ENCODE assay signal across 1 cellular context in genomic region chr11:65884716-65885092, GRCh38.
TF ChIP-seq lines count a peak whose summit lies in the region.

No MANE protein-coding gene starts in this region.

TF ChIP-seq in HepG2, 621 proteins besides CTCF, POLR2A, EP300 and RAD21 (continued from another document and continues in another):
- TF ChIP-seq TRIM22 (IDR thresholded peaks at IDR 0.05): no peak
- TF ChIP-seq ZNF280D (CRISPR knock-in tag; IDR thresholded peaks at IDR 0.05): no peak
- 0 out of 2 replicates have a peak, but pooled peaks have one; percentile 23 for TF ChIP-seq SP4 (CRISPR knock-in tag; IDR thresholded peaks at IDR 0.05)
- TF ChIP-seq ZBTB33 (CRISPR knock-in tag; IDR thresholded peaks at IDR 0.05): peak; percentile 48; the same call in 1 of the 2 replicates
- peak; percentile 22; the same call in 1 of the 2 replicates for TF ChIP-seq ZSCAN25 (CRISPR knock-in tag; IDR thresholded peaks at IDR 0.05)
- peak; percentile 35; the same call in 1 of the 2 replicates for TF ChIP-seq MED1 (CRISPR knock-in tag; IDR thresholded peaks at IDR 0.05)
- TF ChIP-seq ASH2L (IDR thresholded peaks at IDR 0.05; ENCODE audit: insufficient read length, low read depth, low read length): no peak
- TF ChIP-seq ARID5B (CRISPR knock-in tag; IDR thresholded peaks at IDR 0.05): 0 out of 2 replicates have a peak, but pooled peaks have one; percentile 41
- TF ChIP-seq MAZ (IDR thresholded peaks at IDR 0.05; ENCODE audit: borderline replicate concordance, low read depth, low read length): 0 out of 2 replicates have a peak, but pooled peaks have one; percentile 33
- peak; percentile 76 for TF ChIP-seq MAZ (CRISPR knock-in tag; IDR thresholded peaks at IDR 0.05; ENCODE audit: low read depth)
- TF ChIP-seq MTA3 (CRISPR knock-in tag; IDR thresholded peaks at IDR 0.05): no peak
- TF ChIP-seq MIER2 (CRISPR knock-in tag; IDR thresholded peaks at IDR 0.05): 0 out of 2 replicates have a peak, but pooled peaks have one; percentile 33
- peak; percentile 73 for TF ChIP-seq ZNF574 (CRISPR knock-in tag; IDR thresholded peaks at IDR 0.05)
- no peak for TF ChIP-seq ZNF354B (CRISPR knock-in tag; IDR thresholded peaks at IDR 0.05)
- peak; percentile 44; the same call in 1 of the 2 replicates for TF ChIP-seq MAX (IDR thresholded peaks at IDR 0.05)
- TF ChIP-seq SKI (IDR thresholded peaks at IDR 0.05; ENCODE audit: partially characterized antibody): no peak
- no peak for TF ChIP-seq FOXA1 (IDR thresholded peaks at IDR 0.05)
- peak; percentile 48; the same call in 1 of the 2 replicates for TF ChIP-seq FOXA1 (CRISPR knock-in tag; IDR thresholded peaks at IDR 0.05)
- no peak for TF ChIP-seq GTF2F1 (IDR thresholded peaks at IDR 0.05; ENCODE audit: low read length)
- TF ChIP-seq SP5 (CRISPR knock-in tag; IDR thresholded peaks at IDR 0.05; ENCODE audit: borderline replicate concordance, low read depth): no peak
- no peak for TF ChIP-seq ATAD3A (CRISPR knock-in tag; IDR thresholded peaks at IDR 0.05)
- peak; percentile 78 for TF ChIP-seq KDM2A (CRISPR knock-in tag; IDR thresholded peaks at IDR 0.05; ENCODE audit: borderline replicate concordance, low read depth)
- peak; percentile 24 for TF ChIP-seq AGO2 (optimal IDR thresholded peaks at IDR 0.05; ENCODE audit: low read depth, low read length)
- no peak for TF ChIP-seq ZNF768 (CRISPR knock-in tag; IDR thresholded peaks at IDR 0.05)
- no peak for TF ChIP-seq HNRNPK (IDR thresholded peaks at IDR 0.05; ENCODE audit: low read depth, low read length, poor library complexity, severe bottlenecking)
- TF ChIP-seq HDAC1 (CRISPR knock-in tag; IDR thresholded peaks at IDR 0.05): no peak
- TF ChIP-seq ZNF251 (CRISPR knock-in tag; IDR thresholded peaks at IDR 0.05): no peak
- no peak for TF ChIP-seq PBX3 (CRISPR knock-in tag; IDR thresholded peaks at IDR 0.05; ENCODE audit: borderline replicate concordance)
- peak; percentile 23; the same call in 1 of the 2 replicates for TF ChIP-seq ZMYM4 (CRISPR knock-in tag; IDR thresholded peaks at IDR 0.05)
- no peak for TF ChIP-seq NPAS2 (CRISPR knock-in tag; IDR thresholded peaks at IDR 0.05; ENCODE audit: borderline replicate concordance)
- no peak for TF ChIP-seq ZFP36L1 (CRISPR knock-in tag; IDR thresholded peaks at IDR 0.05)
- TF ChIP-seq SALL2 (CRISPR knock-in tag; IDR thresholded peaks at IDR 0.05): peak; percentile 56; the same call in 1 of the 2 replicates
- no peak for TF ChIP-seq ZNF543 (CRISPR knock-in tag; IDR thresholded peaks at IDR 0.05)
- TF ChIP-seq ZUFSP (CRISPR knock-in tag; IDR thresholded peaks at IDR 0.05; ENCODE audit: borderline replicate concordance): no peak
- no peak for TF ChIP-seq RARG (CRISPR knock-in tag; IDR thresholded peaks at IDR 0.05; ENCODE audit: low read depth)
- no peak for TF ChIP-seq DNMT1 (CRISPR knock-in tag; IDR thresholded peaks at IDR 0.05)
- TF ChIP-seq PCBP1 (IDR thresholded peaks at IDR 0.05; ENCODE audit: borderline replicate concordance, low read depth, low read length): no peak
- no peak for TF ChIP-seq ZBTB8A (CRISPR knock-in tag; IDR thresholded peaks at IDR 0.05; ENCODE audit: borderline replicate concordance, low read depth)
- TF ChIP-seq ZNF260 (CRISPR knock-in tag; IDR thresholded peaks at IDR 0.05; ENCODE audit: borderline replicate concordance, low read depth): no peak
- no peak for TF ChIP-seq ZFP36 (IDR thresholded peaks at IDR 0.05; ENCODE audit: borderline replicate concordance, low read depth, low read length, partially characterized antibody)
- TF ChIP-seq CAMTA2 (CRISPR knock-in tag; IDR thresholded peaks at IDR 0.05; ENCODE audit: borderline replicate concordance): no peak
- peak; percentile 48 for TF ChIP-seq GABPB1 (CRISPR knock-in tag; IDR thresholded peaks at IDR 0.05)
- no peak for TF ChIP-seq ZNF124 (CRISPR knock-in tag; IDR thresholded peaks at IDR 0.05)
- TF ChIP-seq IRF1 (CRISPR knock-in tag; IDR thresholded peaks at IDR 0.05; ENCODE audit: low read depth): no peak
- TF ChIP-seq ZNF530 (CRISPR knock-in tag; IDR thresholded peaks at IDR 0.05; ENCODE audit: low read depth): no peak
- peak; percentile 45; the same call in 1 of the 2 replicates for TF ChIP-seq RXRB (CRISPR knock-in tag; IDR thresholded peaks at IDR 0.05; ENCODE audit: borderline replicate concordance)
- no peak for TF ChIP-seq ZNF607 (CRISPR knock-in tag; IDR thresholded peaks at IDR 0.05; ENCODE audit: borderline replicate concordance)
- no peak for TF ChIP-seq E2F1 (CRISPR knock-in tag; IDR thresholded peaks at IDR 0.05)
